In the genomic region with DNA sequence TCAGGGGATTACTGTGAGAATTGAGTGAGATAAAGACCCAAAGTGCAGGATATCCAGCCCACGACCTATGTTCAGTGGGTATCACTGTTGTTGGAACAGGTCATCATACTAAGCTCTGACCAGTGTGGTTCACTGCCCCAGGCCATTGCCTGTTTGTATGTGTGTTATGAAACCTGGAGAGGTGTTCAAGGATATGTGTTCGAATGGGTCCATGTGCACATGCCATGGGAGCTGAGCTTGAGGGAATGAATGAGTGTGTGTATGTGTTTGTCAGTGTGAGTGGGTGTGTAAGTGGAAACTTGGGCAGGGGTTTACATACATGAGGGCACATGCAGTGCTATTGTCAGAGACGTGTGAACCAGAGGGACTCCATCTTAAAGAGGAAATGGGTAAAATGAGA, we compare ENCODE assay signal across 34 cellular contexts.
"Had no signal": no experiment of that assay in that cellular context is flagged by ENCODE, and none has a peak within 500 bp of the region (broad histone marks: within the 10 kb centered on the region; RNA-seq: fewer than 3 reads in every experiment).

No MANE protein-coding gene starts in this region.

- FAIRE-seq: endometrium, endothelial cell of umbilical vein had no signal

- H3K9me3 ChIP-seq: ascending aorta, breast epithelium, gastrocnemius medialis, heart left ventricle had no signal

- H3K36me3 ChIP-seq: ascending aorta, breast epithelium, gastrocnemius medialis, heart left ventricle, WERI-Rb-1 had no signal

- H3K4me3 ChIP-seq: ascending aorta, breast epithelium, coronary artery, dorsolateral prefrontal cortex, gastrocnemius medialis, heart left ventricle had no signal

- H3K4me3 Mint-ChIP-seq: activated B cell treated with CpG ODN at 0.5 μM for 24 hours; activated CD8-positive, alpha-beta T cell treated with anti-CD3 and anti-CD28 coated beads for 36 hours; activated naive CD4-positive, alpha-beta T cell treated with anti-CD3 and anti-CD28 coated beads, Interleukin-2, amount 10 ng/mL, durations not matched to agents 7 days and 5 days; activated naive CD8-positive, alpha-beta T cell treated with anti-CD3 and anti-CD28 coated beads, Interleukin-2, amount 10 ng/mL, durations not matched to agents 7 days and 5 days; activated T-cell treated with anti-CD3 and anti-CD28 coated beads, Interleukin-2, amount 50 U/mL, for 4 hours; brain; central memory CD8-positive, alpha-beta T cell; dendritic cell treated with granulocyte-macrophage colony-stimulating factor and Interleukin-4, amounts not matched to agents 40 ng/mL and 50 ng/mL, for 4 days; effector memory CD8-positive, alpha-beta T cell; T-helper 17 cell; T-helper 2 cell treated with Interferon-gamma antibody and Interleukin-4, amounts not matched to agents 5 μg/mL and 100 μg/mL, for 36 hours had no signal

- DNase-seq: activated B cell treated with CpG ODN at 0.5 μM for 24 hours; activated CD4-positive, alpha-beta T cell treated with anti-CD3 and anti-CD28 coated beads for 48 hours; activated CD4-positive, alpha-beta T cell treated with anti-CD3 and anti-CD28 coated beads, Interleukin-2, amount 50 U/mL, for 1 hour; activated CD4-positive, alpha-beta T cell treated with anti-CD3 and anti-CD28 coated beads, Interleukin-2, amount 50 U/mL, for 48 hours; activated CD8-positive, alpha-beta memory T cell treated with anti-CD3 and anti-CD28 coated beads for 24 hours; activated CD8-positive, alpha-beta T cell treated with anti-CD3 and anti-CD28 coated beads for 36 hours; activated gamma-delta T cell; activated naive CD4-positive, alpha-beta T cell; activated naive CD4-positive, alpha-beta T cell treated with anti-CD3 and anti-CD28 coated beads, Interleukin-2, amount 10 ng/mL, durations not matched to agents 7 days and 5 days; activated naive CD8-positive, alpha-beta T cell treated with anti-CD3 and anti-CD28 coated beads, Interleukin-2, amount 10 ng/mL, durations not matched to agents 7 days and 5 days; activated T-cell treated with anti-CD3 and anti-CD28 coated beads, Interleukin-2, amount 50 U/mL, for 4 hours; dorsolateral prefrontal cortex; effector memory CD8-positive, alpha-beta T cell; foreskin fibroblast; gastrocnemius medialis; glutamatergic neuron; heart left ventricle; T-helper 1 cell; T-helper 17 cell; T1000; WERI-Rb-1 had no signal

- ATAC-seq: activated CD4-positive, CD25-positive, alpha-beta regulatory T cell treated with anti-CD3 and anti-CD28 coated beads, Interleukin-2, amount 50 U/mL, for 24 hours; activated CD8-positive, alpha-beta T cell treated with anti-CD3 and anti-CD28 coated beads for 36 hours; activated naive CD4-positive, alpha-beta T cell treated with anti-CD3 and anti-CD28 coated beads, Interleukin-2, amount 50 U/mL, for 72 hours; activated T-cell treated with anti-CD3 and anti-CD28 coated beads, Interleukin-2, amount 50 U/mL, for 4 hours; effector memory CD8-positive, alpha-beta T cell; gastrocnemius medialis; heart left ventricle; T-helper 17 cell had no signal

- H3K27me3 Mint-ChIP-seq: central memory CD8-positive, alpha-beta T cell had no signal

- H3K4me1 ChIP-seq: ascending aorta, breast epithelium, gastrocnemius medialis had no signal

- H3K27ac ChIP-seq: ascending aorta, breast epithelium, coronary artery, dorsolateral prefrontal cortex, epithelial cell of prostate, gastrocnemius medialis, heart left ventricle, WERI-Rb-1 had no signal

- H3K27me3 ChIP-seq: ascending aorta, breast epithelium, dorsolateral prefrontal cortex, gastrocnemius medialis, heart left ventricle had no signal

- H3K9me3 Mint-ChIP-seq: activated B cell treated with CpG ODN at 0.5 μM for 24 hours; activated CD8-positive, alpha-beta T cell treated with anti-CD3 and anti-CD28 coated beads for 36 hours; activated naive CD4-positive, alpha-beta T cell treated with anti-CD3 and anti-CD28 coated beads, Interleukin-2, amount 10 ng/mL, durations not matched to agents 7 days and 5 days; activated naive CD4-positive, alpha-beta T cell treated with anti-CD3 and anti-CD28 coated beads, Interleukin-2, amount 50 U/mL, for 72 hours; activated naive CD8-positive, alpha-beta T cell treated with anti-CD3 and anti-CD28 coated beads, Interleukin-2, amount 10 ng/mL, durations not matched to agents 7 days and 5 days; activated T-cell treated with anti-CD3 and anti-CD28 coated beads, Interleukin-2, amount 50 U/mL, for 4 hours; activated T-helper 2 cell treated with anti-CD3 and anti-CD28 coated beads, Interferon-gamma antibody, Interleukin-2, Interleukin-4, amounts not matched to agents 10 μg/mL and 5 μg/mL and 100 μg/mL, durations not matched to agents 14 hours and 24 hours and 36 hours; brain; central memory CD8-positive, alpha-beta T cell; dendritic cell treated with granulocyte-macrophage colony-stimulating factor and Interleukin-4, amounts not matched to agents 40 ng/mL and 50 ng/mL, for 4 days; effector memory CD8-positive, alpha-beta T cell; T-helper 2 cell treated with Interferon-gamma antibody and Interleukin-4, amounts not matched to agents 5 μg/mL and 100 μg/mL, for 36 hours had no signal

- H3K4me1 Mint-ChIP-seq: activated B cell treated with CpG ODN at 0.5 μM for 24 hours; activated naive CD4-positive, alpha-beta T cell treated with anti-CD3 and anti-CD28 coated beads, Interleukin-2, amount 10 ng/mL, durations not matched to agents 7 days and 5 days; activated naive CD8-positive, alpha-beta T cell treated with anti-CD3 and anti-CD28 coated beads, Interleukin-2, amount 10 ng/mL, durations not matched to agents 7 days and 5 days had no signal

- H3K36me3 Mint-ChIP-seq: activated naive CD4-positive, alpha-beta T cell treated with anti-CD3 and anti-CD28 coated beads, Interleukin-2, amount 10 ng/mL, durations not matched to agents 7 days and 5 days; activated naive CD4-positive, alpha-beta T cell treated with anti-CD3 and anti-CD28 coated beads, Interleukin-2, amount 50 U/mL, for 72 hours; activated naive CD8-positive, alpha-beta T cell treated with anti-CD3 and anti-CD28 coated beads, Interleukin-2, amount 10 ng/mL, durations not matched to agents 7 days and 5 days; brain had no signal

- H3K27ac Mint-ChIP-seq: activated B cell treated with CpG ODN at 0.5 μM for 24 hours; activated CD8-positive, alpha-beta T cell treated with anti-CD3 and anti-CD28 coated beads for 36 hours; activated naive CD4-positive, alpha-beta T cell treated with anti-CD3 and anti-CD28 coated beads, Interleukin-2, amount 10 ng/mL, durations not matched to agents 7 days and 5 days; activated naive CD4-positive, alpha-beta T cell treated with anti-CD3 and anti-CD28 coated beads, Interleukin-2, amount 50 U/mL, for 72 hours; activated naive CD8-positive, alpha-beta T cell treated with anti-CD3 and anti-CD28 coated beads, Interleukin-2, amount 10 ng/mL, durations not matched to agents 7 days and 5 days; activated T-helper 2 cell treated with anti-CD3 and anti-CD28 coated beads, Interferon-gamma antibody, Interleukin-2, Interleukin-4, amounts not matched to agents 10 μg/mL and 5 μg/mL and 100 μg/mL, durations not matched to agents 14 hours and 24 hours and 36 hours; brain; dendritic cell treated with granulocyte-macrophage colony-stimulating factor and Interleukin-4, amounts not matched to agents 40 ng/mL and 50 ng/mL, for 4 days; effector memory CD8-positive, alpha-beta T cell; T-helper 17 cell; T-helper 2 cell treated with Interferon-gamma antibody and Interleukin-4, amounts not matched to agents 5 μg/mL and 100 μg/mL, for 36 hours had no signal
